8 cellular contexts compared by ENCODE assay signal in genomic region chr1:208132287-208132882, GRCh38.
DNase-seq lines count a peak whose midpoint lies in the region; ATAC-seq, FAIRE-seq and TF ChIP-seq lines count a peak whose summit lies in the region.

No MANE protein-coding gene starts in this region.

- H3K27me3 ChIP-seq in iPS-18a (ENCODE audit: control insufficient read depth, insufficient read depth, low read length) = peaks cover 16% of the 10 kb centered on the region

- peak; percentile 96 for TF ChIP-seq CTCF in HFF-Myc (IDR thresholded peaks at IDR 0.05; ENCODE audit: low read depth, low read length, missing control alignments)
- peak; percentile 53 to 83 for TF ChIP-seq CTCF in brain (conservative IDR thresholded peaks at IDR 0.05)

- peaks cover 41% of the 10 kb centered on the region for H3K4me1 ChIP-seq in iPS-18a (ENCODE audit: control insufficient read depth, low read depth, low read length)

- FAIRE-seq in GM12891 (lab: Jason Lieb, UNC) = peak; percentile 80

- H3K9me3 ChIP-seq in iPS-18a (ENCODE audit: control insufficient read depth, low read depth, low read length) = no peaks in the 10 kb centered on the region

- peak overlapping the region in 2 of 5 experiments; percentile 59 to 80 for H3K27ac Mint-ChIP-seq in brain

- H3K9ac ChIP-seq in iPS-18a (ENCODE audit: low read length) = no peak overlapping the region

- no peak for ATAC-seq in HG03097 (IDR thresholded peaks at IDR 0.05; ENCODE audit: low FRiP score, unreplicated experiment)

- H3K4me3 Mint-ChIP-seq in brain = peak overlapping the region in 1 of 5 experiments; percentile 32

- H3K36me3 ChIP-seq in iPS-18a (ENCODE audit: control insufficient read depth, low read depth, low read length) = no peaks in the 10 kb centered on the region

- peaks cover 7% of the 10 kb centered on the region for H3K36me3 Mint-ChIP-seq in brain

- DNase-seq in GM12891 (ENCODE audit: insufficient read length, low spot score) (peak; percentile 65), HFF-Myc (ENCODE audit: extremely low read depth, low read depth) (peak; percentile 31), NAMALWA (ENCODE audit: low spot score) (peak; percentile 64), T follicular helper cell (ENCODE audit: low read depth) (peak; percentile 24)
- peak; percentile 76 for DNase-seq in stimulated activated CD4-positive, alpha-beta T cell treated with anti-CD3 and anti-CD28 coated beads, Interleukin-15, amount 100 ng/mL, for 24 hours

- no peaks in the 10 kb centered on the region for H3K27me3 Mint-ChIP-seq in brain

- TF ChIP-seq POLR2A in GM12891 (IDR thresholded peaks at IDR 0.05; ENCODE audit: low read depth, low read length) = no peak

- H3K27ac ChIP-seq in iPS-18a (ENCODE audit: low read length) = no peak overlapping the region

- no peaks in the 10 kb centered on the region for H3K9me3 Mint-ChIP-seq in brain

- H3K4me3 ChIP-seq in HFF-Myc (replicated peaks; ENCODE audit: low read depth, low read length) = no peak overlapping the region
- peak overlapping the region; percentile 48 for H3K4me3 ChIP-seq in iPS-18a (ENCODE audit: low read length)

- H3K4me1 Mint-ChIP-seq in brain = peaks cover 99% of the 10 kb centered on the region

TF ChIP-seq in GM12891, 5 proteins besides CTCF, POLR2A, EP300 and RAD21:
- TF ChIP-seq SPI1 (IDR thresholded peaks at IDR 0.05; ENCODE audit: low read depth, low read length) = no peak
- TF ChIP-seq TAF1 (IDR thresholded peaks at IDR 0.05; ENCODE audit: low read depth, low read length) = no peak
- TF ChIP-seq POLR2AphosphoS5 (IDR thresholded peaks at IDR 0.05; ENCODE audit: low read depth, low read length) = no peak
- no peak for TF ChIP-seq POU2F2 (IDR thresholded peaks at IDR 0.05; ENCODE audit: low read depth, low read length)
- TF ChIP-seq PAX5 (IDR thresholded peaks at IDR 0.05; ENCODE audit: insufficient read depth, low read length, severe bottlenecking) = no peak

Comparison
In these comparisons a context has a peak if more than half of its experiments do, and no peak if none do; other contexts are left out.
1. DNase-seq: peak in every context shown above with its lines; median percentile 76 in stimulated activated CD4-positive, alpha-beta T cell treated with anti-CD3 and anti-CD28 coated beads, Interleukin-15, amount 100 ng/mL, for 24 hours; 65 in GM12891; 64 in NAMALWA; 31 in HFF-Myc; 24 in T follicular helper cell.